20 cellular contexts compared by ENCODE assay signal in genomic region chr20:46219920-46220319, GRCh38.
DNase-seq lines count a peak whose midpoint lies in the region; ATAC-seq and TF ChIP-seq lines count a peak whose summit lies in the region.
"Had no signal": no experiment of that assay in that cellular context is flagged by ENCODE, and none has a peak within 500 bp of the region (broad histone marks: within the 10 kb centered on the region; RNA-seq: fewer than 3 reads in every experiment).

No MANE protein-coding gene starts in this region.

- no peak for TF ChIP-seq EP300 in gastroesophageal sphincter (IDR thresholded peaks at IDR 0.05)

- no peak for DNase-seq in stimulated activated naive CD8-positive, alpha-beta T cell treated with anti-CD3 and anti-CD28 coated beads, Interleukin-15, amount 100 ng/mL, for 72 hours
- DNase-seq in stimulated activated naive CD8-positive, alpha-beta T cell treated with anti-CD3 and anti-CD28 coated beads, Interleukin-15, Interleukin-2, amounts not matched to agents 100 U/mL and 50 U/mL, for 24 hours: no peak
- DNase-seq in neural crest cell (ENCODE audit: low read depth, low spot score) (no peak), NCI-H1930 (lab: John Stamatoyannopoulos, UW) (no peak), NOMO-1 (lab: John Stamatoyannopoulos, UW; ENCODE audit: unreplicated experiment in 2 of 2) (no peak)
- DNase-seq: AML-193; CD4-positive, alpha-beta T cell; GM23248; HCEC 1CT; Kasumi-1; NCI-H524 treated with DMSO at 0.1 percent for 48 hours; NCI-H82; NK-92 treated with Interleukin-12 subunit alpha and Interleukin-12 subunit beta, amount 100 ng/mL, for 24 hours; Right ventricle myocardium superior; RPMI8226 had no signal

- peaks cover 29% of the 10 kb centered on the region for H3K27me3 Mint-ChIP-seq in stimulated activated naive CD8-positive, alpha-beta T cell treated with anti-CD3 and anti-CD28 coated beads, Interleukin-15, amount 100 ng/mL, for 72 hours
- H3K27me3 Mint-ChIP-seq in brain: no peaks in the 10 kb centered on the region
- H3K27me3 Mint-ChIP-seq in neural crest cell (ENCODE audit: low read depth): peaks cover 23% of the 10 kb centered on the region

- no peak for TF ChIP-seq POLR2A in gastroesophageal sphincter (IDR thresholded peaks at IDR 0.05)

- H3K36me3 ChIP-seq in gastroesophageal sphincter: no peaks in the 10 kb centered on the region
- H3K36me3 ChIP-seq: BLaER1 treated with 17β-estradiol and CSF1 and Interleukin-3, amounts not matched to agents 10 nM and 100 nM; SJSA1 had no signal

- no peaks in the 10 kb centered on the region for H3K36me3 Mint-ChIP-seq in brain
- no peaks in the 10 kb centered on the region for H3K36me3 Mint-ChIP-seq in neural crest cell (ENCODE audit: low read depth)

- H3K27ac Mint-ChIP-seq in stimulated activated naive CD8-positive, alpha-beta T cell treated with anti-CD3 and anti-CD28 coated beads, Interleukin-15, amount 100 ng/mL, for 72 hours: peak overlapping the region; percentile 37 to 75
- H3K27ac Mint-ChIP-seq in brain (peak overlapping the region in 4 of 5 experiments; percentile 42 to 98 (median 67)), neural crest cell (ENCODE audit: unreplicated experiment) (peak overlapping the region; percentile 14)
- H3K27ac Mint-ChIP-seq: CD4-positive, alpha-beta T cell had no signal

- H3K9me3 ChIP-seq in gastroesophageal sphincter: no peaks in the 10 kb centered on the region
- H3K9me3 ChIP-seq: A549; BLaER1 treated with 17β-estradiol and CSF1 and Interleukin-3, amounts not matched to agents 10 nM and 100 nM; SJSA1 had no signal

- no peaks in the 10 kb centered on the region for H3K9me3 Mint-ChIP-seq in stimulated activated naive CD8-positive, alpha-beta T cell treated with anti-CD3 and anti-CD28 coated beads, Interleukin-15, amount 100 ng/mL, for 72 hours
- H3K9me3 Mint-ChIP-seq in brain: peaks cover 0 to 3% (median 0%) of the 10 kb centered on the region in 5 experiments
- H3K9me3 Mint-ChIP-seq in neural crest cell: no peaks in the 10 kb centered on the region
- H3K9me3 Mint-ChIP-seq: CD4-positive, alpha-beta T cell had no signal

- 49 to 64% methylated on average over 2 of the region's 2 CpGs for WGBS in gastroesophageal sphincter (ENCODE audit: low coverage in 1 of 2), 2 donors

- H3K4me3 ChIP-seq in gastroesophageal sphincter: no peak overlapping the region
- H3K4me3 ChIP-seq: A549; BLaER1 treated with 17β-estradiol and CSF1 and Interleukin-3, amounts not matched to agents 10 nM and 100 nM; GM23248; SJSA1 had no signal

- H3K27ac ChIP-seq in gastroesophageal sphincter: no peak overlapping the region
- H3K27ac ChIP-seq: A549; BLaER1 treated with 17β-estradiol and CSF1 and Interleukin-3, amounts not matched to agents 10 nM and 100 nM; GM23248; SJSA1 had no signal

- H3K4me3 Mint-ChIP-seq in stimulated activated naive CD8-positive, alpha-beta T cell treated with anti-CD3 and anti-CD28 coated beads, Interleukin-15, amount 100 ng/mL, for 72 hours: no peak overlapping the region
- H3K4me3 Mint-ChIP-seq in brain (no peak overlapping the region), neural crest cell (no peak overlapping the region)
- H3K4me3 Mint-ChIP-seq: CD4-positive, alpha-beta T cell had no signal

- TF ChIP-seq CTCF in brain (conservative IDR thresholded peaks at IDR 0.05) (no peak), neural crest cell (conservative IDR thresholded peaks at IDR 0.05) (no peak), gastroesophageal sphincter (IDR thresholded peaks at IDR 0.05) (no peak)

- H3K4me1 ChIP-seq in gastroesophageal sphincter: peaks cover 0 to 22% (median 9%) of the 10 kb centered on the region in 3 donors

- peaks cover 27% of the 10 kb centered on the region for H3K27me3 ChIP-seq in gastroesophageal sphincter
- H3K27me3 ChIP-seq: BLaER1 treated with 17β-estradiol and CSF1 and Interleukin-3, amounts not matched to agents 10 nM and 100 nM had no signal

- no peak for ATAC-seq in stimulated activated naive CD8-positive, alpha-beta T cell treated with anti-CD3 and anti-CD28 coated beads, Interleukin-15, amount 100 ng/mL, for 72 hours
- ATAC-seq in stimulated activated naive CD8-positive, alpha-beta T cell treated with anti-CD3 and anti-CD28 coated beads, Interleukin-15, Interleukin-2, amounts not matched to agents 100 U/mL and 50 U/mL, for 24 hours: no peak
- no peak for ATAC-seq in gastroesophageal sphincter

- H3K4me1 Mint-ChIP-seq in stimulated activated naive CD8-positive, alpha-beta T cell treated with anti-CD3 and anti-CD28 coated beads, Interleukin-15, amount 100 ng/mL, for 72 hours: no peaks in the 10 kb centered on the region
- H3K4me1 Mint-ChIP-seq in brain: peaks cover 65% of the 10 kb centered on the region
- peaks cover 30% of the 10 kb centered on the region for H3K4me1 Mint-ChIP-seq in neural crest cell

Comparison
In these comparisons a context has a peak if more than half of its experiments do, and no peak if none do; other contexts are left out.
1. H3K27ac Mint-ChIP-seq: peak in every context shown above with its lines; median percentile 67 in brain; 56 in stimulated activated naive CD8-positive, alpha-beta T cell treated with anti-CD3 and anti-CD28 coated beads, Interleukin-15, amount 100 ng/mL, for 72 hours; 14 in neural crest cell.